Comparison of ENCODE assay signal across 23 cellular contexts in genomic region chr20:63876489-63877036, GRCh38. TPM values are rescaled to one million over a fixed set of nuclear protein-coding genes. Genes with fewer than 3 reads are reported as not detected.
"Had no signal": no experiment of that assay in that cellular context is flagged by ENCODE, and none has a peak within 500 bp of the region (broad histone marks: within the 10 kb centered on the region; RNA-seq: fewer than 3 reads in every experiment).

No MANE protein-coding gene starts in this region.

- H3K4me3 ChIP-seq: ascending aorta, gastroesophageal sphincter, left lung, mucosa of descending colon, stomach, testis, upper lobe of left lung had no signal

- ATAC-seq: gastroesophageal sphincter; left lung; mucosa of descending colon; naive thymus-derived CD4-positive, alpha-beta T cell; sciatic nerve had no signal

- H3K4me3 Mint-ChIP-seq: activated naive CD4-positive, alpha-beta T cell treated with anti-CD3 and anti-CD28 coated beads, Interleukin-2, amount 10 ng/mL, durations not matched to agents 7 days and 5 days; memory B cell; naive thymus-derived CD4-positive, alpha-beta T cell had no signal

- H3K27me3 ChIP-seq: ascending aorta, gastroesophageal sphincter, left lung, stomach, testis, upper lobe of left lung had no signal

- H3K9me3 ChIP-seq: ascending aorta, gastroesophageal sphincter, left lung, mucosa of descending colon, stomach, testis, upper lobe of left lung had no signal

- H3K4me1 ChIP-seq: ascending aorta, testis had no signal

- DNase-seq: activated CD4-positive, alpha-beta T cell treated with anti-CD3 and anti-CD28 coated beads, Interleukin-2, amount 50 U/mL, for 1 hour; activated CD4-positive, CD25-positive, alpha-beta regulatory T cell; activated CD8-positive, alpha-beta memory T cell treated with anti-CD3 and anti-CD28 coated beads for 24 hours; activated naive CD4-positive, alpha-beta T cell treated with anti-CD3 and anti-CD28 coated beads, Interleukin-2, amount 10 ng/mL, durations not matched to agents 7 days and 5 days; hippocampal formation; kidney; left lung; mucosa of descending colon; naive thymus-derived CD4-positive, alpha-beta T cell; stomach; testis had no signal

- H3K27ac ChIP-seq: ascending aorta, gastroesophageal sphincter, left lung, stomach, testis, upper lobe of left lung had no signal

- H3K27me3 Mint-ChIP-seq: activated naive CD4-positive, alpha-beta T cell treated with anti-CD3 and anti-CD28 coated beads, Interleukin-2, amount 10 ng/mL, durations not matched to agents 7 days and 5 days; memory B cell; naive thymus-derived CD4-positive, alpha-beta T cell; progenitor cell of endocrine pancreas had no signal

- H3K27ac Mint-ChIP-seq: activated naive CD4-positive, alpha-beta T cell treated with anti-CD3 and anti-CD28 coated beads, Interleukin-2, amount 10 ng/mL, durations not matched to agents 7 days and 5 days; activated T-helper 2 cell treated with anti-CD3 and anti-CD28 coated beads, Interferon-gamma antibody, Interleukin-2, Interleukin-4, amounts not matched to agents 10 μg/mL and 5 μg/mL and 100 μg/mL, durations not matched to agents 14 hours and 24 hours and 36 hours; progenitor cell of endocrine pancreas had no signal

- H3K9me3 Mint-ChIP-seq: activated naive CD4-positive, alpha-beta T cell treated with anti-CD3 and anti-CD28 coated beads, Interleukin-2, amount 10 ng/mL, durations not matched to agents 7 days and 5 days; activated T-helper 2 cell treated with anti-CD3 and anti-CD28 coated beads, Interferon-gamma antibody, Interleukin-2, Interleukin-4, amounts not matched to agents 10 μg/mL and 5 μg/mL and 100 μg/mL, durations not matched to agents 14 hours and 24 hours and 36 hours; memory B cell; naive thymus-derived CD4-positive, alpha-beta T cell had no signal

RNA-seq across cellular contexts. Expression of gene ABHD16B, which starts 15.3 kb away (rescaled TPM):
- total RNA-seq: activated T-helper 2 cell treated with anti-CD3 and anti-CD28 coated beads, Interferon-gamma antibody, Interleukin-2, Interleukin-4, amounts not matched to agents 10 μg/mL and 5 μg/mL and 100 μg/mL, durations not matched to agents 14 hours and 24 hours and 36 hours; ascending aorta; bronchial epithelial cell; cerebellum; dermis microvascular lymphatic vessel endothelial cell; epithelial cell of proximal tubule; gastroesophageal sphincter; kidney; mucosa of descending colon; progenitor cell of endocrine pancreas; sciatic nerve; stomach; T-helper 2 cell treated with Interferon-gamma antibody and Interleukin-4, amounts not matched to agents 100 ng/mL and 5 ng/mL, for 36 hours had no signal
